30 cellular contexts compared by ENCODE assay signal in genomic region chr16:51175081-51175480, GRCh38. TPM values are rescaled to one million over a fixed set of nuclear protein-coding genes. Genes with fewer than 3 reads are reported as not detected.
"Had no signal": no experiment of that assay in that cellular context is flagged by ENCODE, and none has a peak within 500 bp of the region (broad histone marks: within the 10 kb centered on the region; RNA-seq: fewer than 3 reads in every experiment).

No MANE protein-coding gene starts in this region.

- H3K4me3 ChIP-seq: adrenal gland, ascending aorta, coronary artery, heart right ventricle, left lung, lower lobe of right lung, neural progenitor cell, suprapubic skin, tibial artery, upper lobe of right lung had no signal

- H3K27me3 ChIP-seq: adrenal gland, ascending aorta, brain microvascular endothelial cell, foreskin keratinocyte, left lung, neural progenitor cell, tibial artery, upper lobe of right lung had no signal

- H3K36me3 ChIP-seq: adrenal gland, ascending aorta, brain microvascular endothelial cell, heart right ventricle, left lung, lower lobe of right lung, neural progenitor cell, suprapubic skin, tibial artery, upper lobe of right lung had no signal

- H3K27ac ChIP-seq: adrenal gland, ascending aorta, brain microvascular endothelial cell, coronary artery, foreskin keratinocyte, heart right ventricle, left lung, lower lobe of right lung, neural progenitor cell, suprapubic skin, tibial artery, upper lobe of right lung, VCaP had no signal

- H3K9me3 ChIP-seq: adrenal gland, ascending aorta, heart right ventricle, left lung, lower lobe of right lung, suprapubic skin, tibial artery, upper lobe of right lung had no signal

- H3K4me2 ChIP-seq: neural progenitor cell had no signal

- DNase-seq: activated CD4-positive, alpha-beta memory T cell treated with anti-CD3 and anti-CD28 coated beads for 36 hours; activated CD4-positive, alpha-beta T cell treated with anti-CD3 and anti-CD28 coated beads, Interleukin-2, amount 10 ng/mL, durations not matched to agents 24 days and 14 days; activated CD8-positive, alpha-beta memory T cell treated with anti-CD3 and anti-CD28 coated beads, Interleukin-2, amount 50 U/mL, for 4 hours; activated effector memory CD4-positive, alpha-beta T cell treated with anti-CD3 and anti-CD28 coated beads, Interleukin-2, amount 50 U/mL, for 16 hours; activated naive CD4-positive, alpha-beta T cell treated with anti-CD3 and anti-CD28 coated beads for 36 hours; activated naive CD8-positive, alpha-beta T cell treated with anti-CD3 and anti-CD28 coated beads for 36 hours; activated T-cell treated with anti-CD3 and anti-CD28 coated beads, Interleukin-2, amount 50 U/mL, for 1 hour; adrenal gland; brain microvascular endothelial cell; dorsolateral prefrontal cortex; effector memory CD4-positive, alpha-beta T cell; foreskin keratinocyte; heart right ventricle; left lung; lower lobe of right lung; mesendoderm; natural killer cell; right cardiac atrium; stimulated activated CD4-positive, alpha-beta T cell treated with anti-CD3 and anti-CD28 coated beads, Interleukin-15, amount 100 ng/mL, for 24 hours; stimulated activated naive CD4-positive, alpha-beta T cell; tibial artery; upper lobe of right lung had no signal

- H3K4me1 ChIP-seq: adrenal gland, ascending aorta, foreskin keratinocyte, heart right ventricle, left lung, lower lobe of right lung, suprapubic skin, tibial artery, upper lobe of right lung had no signal

- H3K9ac ChIP-seq: neural progenitor cell had no signal

- ATAC-seq: foreskin keratinocyte, heart right ventricle, left lung, lower lobe of right lung, natural killer cell, right cardiac atrium, upper lobe of right lung had no signal

- H2AFZ ChIP-seq: neural progenitor cell had no signal

RNA-seq across cellular contexts. Expression of gene SALL1, which starts 24.0 kb away (rescaled TPM):
- total RNA-seq: activated CD4-positive, alpha-beta memory T cell treated with anti-CD3 and anti-CD28 coated beads for 36 hours; activated CD4-positive, alpha-beta T cell treated with anti-CD3 and anti-CD28 coated beads, Interleukin-2, amount 10 ng/mL, durations not matched to agents 24 days and 14 days; activated CD8-positive, alpha-beta memory T cell treated with anti-CD3 and anti-CD28 coated beads for 36 hours; activated naive CD4-positive, alpha-beta T cell treated with anti-CD3 and anti-CD28 coated beads for 36 hours; activated naive CD8-positive, alpha-beta T cell treated with anti-CD3 and anti-CD28 coated beads for 36 hours; activated T-helper 1 cell treated with anti-CD3 and anti-CD28 coated beads, Interleukin-12 subunit alpha, Interleukin-12 subunit beta, Interleukin-2, Interleukin-4 antibody, amounts not matched to agents 30 ng/mL and 10 ng/mL and 1 ng/mL, durations not matched to agents 14 hours and 24 hours and 36 hours; ascending aorta; foreskin keratinocyte; left lung; lower lobe of right lung; mononuclear cell; natural killer cell; upper lobe of right lung had no signal
- polyA plus RNA-seq: foreskin keratinocyte had no signal
